Comparison of ENCODE assay signal across 9 cellular contexts in the genomic region with DNA sequence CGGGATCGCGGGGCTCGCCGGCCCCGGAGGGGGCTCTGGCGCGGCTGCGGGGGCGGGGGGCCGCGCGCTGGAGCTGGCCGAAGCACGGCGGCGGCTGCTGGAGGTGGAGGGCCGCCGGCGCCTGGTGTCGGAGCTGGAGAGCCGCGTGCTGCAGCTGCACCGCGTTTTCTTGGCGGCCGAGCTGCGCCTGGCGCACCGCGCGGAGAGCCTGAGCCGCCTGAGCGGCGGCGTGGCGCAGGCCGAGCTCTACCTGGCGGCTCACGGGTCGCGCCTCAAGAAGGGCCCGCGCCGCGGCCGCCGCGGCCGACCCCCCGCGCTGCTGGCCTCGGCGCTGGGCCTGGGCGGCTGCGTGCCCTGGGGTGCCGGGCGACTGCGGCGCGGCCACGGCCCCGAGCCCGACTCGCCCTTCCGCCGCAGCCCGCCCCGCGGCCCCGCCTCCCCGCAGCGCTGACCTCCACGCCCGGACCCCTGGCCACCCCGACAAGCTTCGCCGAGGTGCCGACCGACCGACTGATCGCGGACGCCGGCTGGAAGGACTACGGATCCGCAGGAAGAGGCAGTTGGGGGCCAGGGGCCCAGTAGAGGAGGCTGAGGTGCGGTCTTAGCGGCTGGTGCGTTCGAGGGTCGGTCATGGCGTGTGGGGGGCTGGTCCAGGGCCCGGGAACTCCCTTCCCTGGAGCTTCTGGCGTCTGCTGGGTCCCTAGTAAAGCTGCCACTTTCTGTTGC. TPM values are rescaled to one million over a fixed set of nuclear protein-coding genes. Genes with fewer than 3 reads are reported as not detected.
DNase-seq lines count a peak whose midpoint lies in the region; ATAC-seq and TF ChIP-seq lines count a peak whose summit lies in the region.
"Had no signal": no experiment of that assay in that cellular context is flagged by ENCODE, and none has a peak within 500 bp of the region (broad histone marks: within the 10 kb centered on the region; RNA-seq: fewer than 3 reads in every experiment).

No MANE protein-coding gene starts in this region.

- ATAC-seq in left lobe of liver: peak; percentile 55

- no peak overlapping the region for H3K27ac ChIP-seq in subcutaneous abdominal adipose tissue (ENCODE audit: low read depth, low read length)

- DNase-seq in NCI-H1417 (lab: John Stamatoyannopoulos, UW) (peak; percentile 22 to 47 (median 35)), NCI-H1417 treated with DMSO at 0.1 percent for 48 hours (lab: John Stamatoyannopoulos, UW) (no peak), NCI-H69 (lab: John Stamatoyannopoulos, UW) (peak; percentile 53), astrocyte of the spinal cord (ENCODE audit: low read depth, low spot score) (no peak), left lobe of liver (ENCODE audit: low spot score) (no peak), HCEC 1CT (no peak)
- DNase-seq in NK-92 treated with Interleukin-12 subunit alpha and Interleukin-12 subunit beta, amount 100 ng/mL, for 24 hours (lab: John Stamatoyannopoulos, UW): no peak

- H3K36me3 ChIP-seq in subcutaneous abdominal adipose tissue (ENCODE audit: control insufficient read depth in 5 of 5, insufficient read depth in 5 of 5, low read length in 5 of 5): no peaks in the 10 kb centered on the region

- TF ChIP-seq CTCF in astrocyte of the spinal cord (IDR thresholded peaks at IDR 0.05; ENCODE audit: low read depth, low read length): no peak

- peak overlapping the region; percentile 71 for H3K4me3 ChIP-seq in astrocyte of the spinal cord (ENCODE audit: low read depth, low read length)
- peak overlapping the region in 3 of 5 donors; percentile 43 to 59 (median 49) for H3K4me3 ChIP-seq in subcutaneous abdominal adipose tissue (ENCODE audit: low read depth in 1 of 5, low read length in 5 of 5)

- peaks cover 21 to 39% (median 33%) of the 10 kb centered on the region in 5 donors for H3K27me3 ChIP-seq in subcutaneous abdominal adipose tissue (ENCODE audit: control insufficient read depth in 5 of 5, insufficient read depth in 4 of 5, low read length in 5 of 5)

- in situ Hi-C loops in astrocyte of the spinal cord (cut with HindIII; ENCODE audit: low sequenced_read_pairs): no loop called here

- no peaks in the 10 kb centered on the region for H3K9me3 ChIP-seq in subcutaneous abdominal adipose tissue (ENCODE audit: control insufficient read depth in 5 of 5, low read length in 5 of 5)

- peaks cover 2 to 38% (median 23%) of the 10 kb centered on the region in 5 donors for H3K4me1 ChIP-seq in subcutaneous abdominal adipose tissue (ENCODE audit: control insufficient read depth in 5 of 5, insufficient read depth in 5 of 5, low read length in 5 of 5)

- peak overlapping the region in 2 of 5 donors; percentile 20 to 35 for H3K9ac ChIP-seq in subcutaneous abdominal adipose tissue (ENCODE audit: low read length in 5 of 5)

RNA-seq across cellular contexts. Expression of gene TRNP1, which starts 0.7 kb away (rescaled TPM):
- 2.8 TPM for total RNA-seq in left lobe of liver

RNA-seq across cellular contexts. Expression of gene TENT5B, which starts 18.5 kb away (rescaled TPM):
- total RNA-seq in left lobe of liver: 0.13 TPM
- total RNA-seq: activated CD8-positive, alpha-beta memory T cell treated with anti-CD3 and anti-CD28 coated beads for 36 hours had no signal

RNA-seq across cellular contexts. Expression of gene KDF1, which starts 33.9 kb away (rescaled TPM):
- 2.9 TPM for total RNA-seq in left lobe of liver

Comparison
In these comparisons a context has a peak if more than half of its experiments do, and no peak if none do; other contexts are left out.
1. DNase-seq: peak in NCI-H1417 (3 of 3) and NCI-H69 (single experiment); none in NCI-H1417 treated with DMSO at 0.1 percent for 48 hours (single experiment), astrocyte of the spinal cord (single experiment), left lobe of liver (single experiment), HCEC 1CT (single experiment) and NK-92 treated with Interleukin-12 subunit alpha and Interleukin-12 subunit beta, amount 100 ng/mL, for 24 hours (single experiment).